ENCODE assay signal across 2 cellular contexts in genomic region chr7:6268023-6268908, GRCh38.
TF ChIP-seq lines count a peak whose summit lies in the region.

No MANE protein-coding gene starts in this region.

TF ChIP-seq in K562, 482 proteins besides CTCF, POLR2A, EP300 and RAD21:
- peak; percentile 31 for TF ChIP-seq MEIS2 (IDR thresholded peaks at IDR 0.05; ENCODE audit: partially characterized antibody)
- TF ChIP-seq, protein P1, sequence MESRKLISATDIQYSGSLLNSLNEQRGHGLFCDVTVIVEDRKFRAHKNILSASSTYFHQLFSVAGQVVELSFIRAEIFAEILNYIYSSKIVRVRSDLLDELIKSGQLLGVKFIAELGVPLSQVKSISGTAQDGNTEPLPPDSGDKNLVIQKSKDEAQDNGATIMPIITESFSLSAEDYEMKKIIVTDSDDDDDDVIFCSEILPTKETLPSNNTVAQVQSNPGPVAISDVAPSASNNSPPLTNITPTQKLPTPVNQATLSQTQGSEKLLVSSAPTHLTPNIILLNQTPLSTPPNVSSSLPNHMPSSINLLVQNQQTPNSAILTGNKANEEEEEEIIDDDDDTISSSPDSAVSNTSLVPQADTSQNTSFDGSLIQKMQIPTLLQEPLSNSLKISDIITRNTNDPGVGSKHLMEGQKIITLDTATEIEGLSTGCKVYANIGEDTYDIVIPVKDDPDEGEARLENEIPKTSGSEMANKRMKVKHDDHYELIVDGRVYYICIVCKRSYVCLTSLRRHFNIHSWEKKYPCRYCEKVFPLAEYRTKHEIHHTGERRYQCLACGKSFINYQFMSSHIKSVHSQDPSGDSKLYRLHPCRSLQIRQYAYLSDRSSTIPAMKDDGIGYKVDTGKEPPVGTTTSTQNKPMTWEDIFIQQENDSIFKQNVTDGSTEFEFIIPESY (CRISPR knock-in tag; IDR thresholded peaks at IDR 0.05), result peak; percentile 88
- TF ChIP-seq BRF2 (IDR thresholded peaks at IDR 0.05; ENCODE audit: borderline replicate concordance, insufficient read depth, insufficient read length), result no peak
- TF ChIP-seq ZNF121 (CRISPR knock-in tag; conservative IDR thresholded peaks at IDR 0.05), result peak; percentile 68

TF ChIP-seq in SK-N-SH, 30 proteins besides CTCF, POLR2A, EP300 and RAD21:
- TF ChIP-seq FOSL2 (IDR thresholded peaks at IDR 0.05; ENCODE audit: borderline replicate concordance, low read depth) (no peak), MEF2A (IDR thresholded peaks at IDR 0.05; ENCODE audit: borderline replicate concordance, low read depth) (no peak), RFX5 (IDR thresholded peaks at IDR 0.05; ENCODE audit: low read length) (no peak), RXRA (IDR thresholded peaks at IDR 0.05; ENCODE audit: borderline replicate concordance, low read depth) (no peak), SIN3A (IDR thresholded peaks at IDR 0.05; ENCODE audit: borderline replicate concordance, low read depth, low read length) (no peak), JUND (IDR thresholded peaks at IDR 0.05) (no peak), GABPA (IDR thresholded peaks at IDR 0.05; ENCODE audit: low read depth) (no peak), EZH2phosphoT487 (IDR thresholded peaks at IDR 0.05; ENCODE audit: borderline replicate concordance, low read depth) (no peak), RCOR1 (IDR thresholded peaks at IDR 0.05; ENCODE audit: low read length) (no peak), TAF1 (IDR thresholded peaks at IDR 0.05; ENCODE audit: borderline replicate concordance, low read depth, low read length) (no peak), NRF1 (IDR thresholded peaks at IDR 0.05; ENCODE audit: low read depth, low read length) (no peak), USF1 (IDR thresholded peaks at IDR 0.05; ENCODE audit: borderline replicate concordance, low read depth) (no peak), ELF1 (IDR thresholded peaks at IDR 0.05) (no peak), TCF12 (IDR thresholded peaks at IDR 0.05) (no peak), GATA2 (CRISPR knock-in tag; IDR thresholded peaks at IDR 0.05) (no peak)
- TF ChIP-seq, protein P2, sequence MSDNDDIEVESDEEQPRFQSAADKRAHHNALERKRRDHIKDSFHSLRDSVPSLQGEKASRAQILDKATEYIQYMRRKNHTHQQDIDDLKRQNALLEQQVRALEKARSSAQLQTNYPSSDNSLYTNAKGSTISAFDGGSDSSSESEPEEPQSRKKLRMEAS (IDR thresholded peaks at IDR 0.05; ENCODE audit: low read depth), result no peak
- TF ChIP-seq, protein P1 (IDR thresholded peaks at IDR 0.05; ENCODE audit: borderline replicate concordance, low read depth), result no peak
TF ChIP-seq in SK-N-SH: peak in this region for 0.
